In the genomic region with DNA sequence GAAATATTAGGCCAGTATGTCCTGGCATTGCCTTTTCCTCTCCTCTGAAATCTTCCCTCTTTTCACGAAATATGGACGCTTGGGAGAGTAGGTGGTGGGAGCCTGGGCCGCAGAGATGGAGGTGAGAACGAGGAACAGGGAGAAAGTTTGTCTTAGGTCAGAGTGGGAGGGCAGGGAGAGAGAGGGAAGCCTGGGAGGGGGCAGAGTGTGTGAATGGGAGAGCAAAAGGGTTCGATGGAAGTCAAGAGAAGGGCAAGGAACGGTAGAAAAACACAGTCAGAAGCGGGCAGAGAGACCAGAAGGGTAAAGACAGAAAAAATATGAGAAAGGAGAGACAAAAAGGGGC, we compare ENCODE assay signal across 11 cellular contexts. TPM values are rescaled to one million over a fixed set of nuclear protein-coding genes. Genes with fewer than 3 reads are reported as not detected.
A peak's percentile ranks its signal among the peaks of the same experiment; 100 is the strongest.
DNase-seq lines count a peak whose midpoint lies in the region; ATAC-seq, FAIRE-seq and TF ChIP-seq lines count a peak whose summit lies in the region.
"Had no signal": no experiment of that assay in that cellular context is flagged by ENCODE, and none has a peak within 500 bp of the region (broad histone marks: within the 10 kb centered on the region; RNA-seq: fewer than 3 reads in every experiment).

No MANE protein-coding gene starts in this region.

- peak overlapping the region; percentile 83 for H3K4me3 Mint-ChIP-seq in activated naive CD8-positive, alpha-beta T cell
- H3K4me3 Mint-ChIP-seq in immature natural killer cell, result peak overlapping the region; percentile 33 to 85 (median 55)

- H3K27me3 ChIP-seq in HUES48 (ENCODE audit: control insufficient read depth, insufficient read depth, low read length) (peaks cover 40% of the 10 kb centered on the region), skeletal muscle satellite cell (ENCODE audit: control insufficient read depth, insufficient read depth, low read length) (peaks cover 59% of the 10 kb centered on the region)

- DNase-seq in immature natural killer cell (no peak), D721Med (ENCODE audit: insufficient read length, low spot score) (no peak), mucosa of gallbladder (ENCODE audit: low spot score) (no peak)
- DNase-seq: cerebellar nuclear complex, NCI-H2227 treated with DMSO at 0.1 percent for 48 hours had no signal

- ATAC-seq in GM21576 (IDR thresholded peaks at IDR 0.05; ENCODE audit: unreplicated experiment) (no peak), HG03175 (IDR thresholded peaks at IDR 0.05; ENCODE audit: unreplicated experiment) (no peak)

- no peak overlapping the region for H3K27ac Mint-ChIP-seq in activated naive CD8-positive, alpha-beta T cell
- no peak overlapping the region for H3K27ac Mint-ChIP-seq in immature natural killer cell

- no peak overlapping the region for H3K27ac ChIP-seq in HUES48 (ENCODE audit: low read depth, low read length)

- peaks cover 7% of the 10 kb centered on the region; the same call in 1 of the 2 replicates for H3K36me3 ChIP-seq in HUES48 (ENCODE audit: control insufficient read depth, insufficient read depth, low read length)
- H3K36me3 ChIP-seq in skeletal muscle satellite cell (ENCODE audit: insufficient read depth, low read length), result no peaks in the 10 kb centered on the region

- no peaks in the 10 kb centered on the region for H3K9me3 Mint-ChIP-seq in activated naive CD8-positive, alpha-beta T cell (ENCODE audit: low read depth)
- no peaks in the 10 kb centered on the region for H3K9me3 Mint-ChIP-seq in immature natural killer cell

- H3K4me1 Mint-ChIP-seq in activated naive CD8-positive, alpha-beta T cell (ENCODE audit: low read depth), result peaks cover 8% of the 10 kb centered on the region
- H3K4me1 Mint-ChIP-seq in immature natural killer cell, result peaks cover 4 to 7% of the 10 kb centered on the region in 2 donors

- H3K9me3 ChIP-seq in HUES48 (ENCODE audit: control insufficient read depth, insufficient read depth, low read length), result no peaks in the 10 kb centered on the region
- H3K9me3 ChIP-seq in skeletal muscle satellite cell (replicated peaks; ENCODE audit: low read length), result no peaks in the 10 kb centered on the region

- no peaks in the 10 kb centered on the region for H3K36me3 Mint-ChIP-seq in activated naive CD8-positive, alpha-beta T cell
- peaks cover 0 to 4% (median 3%) of the 10 kb centered on the region in 3 donors for H3K36me3 Mint-ChIP-seq in immature natural killer cell

- H3K4me3 ChIP-seq in HUES48 (ENCODE audit: low read depth, low read length), result peak overlapping the region; percentile 74
- no peak overlapping the region for H3K4me3 ChIP-seq in skeletal muscle satellite cell (ENCODE audit: low read length)

- H3K9ac ChIP-seq in HUES48 (ENCODE audit: low read depth, low read length) (no peak overlapping the region), skeletal muscle satellite cell (ENCODE audit: low read depth, low read length) (no peak overlapping the region)

- no peak for FAIRE-seq in D721Med (lab: Jason Lieb, UNC)

- H3K4me1 ChIP-seq in HUES48 (ENCODE audit: control insufficient read depth, insufficient read depth, low read length) (peaks cover 28% of the 10 kb centered on the region), skeletal muscle satellite cell (ENCODE audit: control insufficient read depth, insufficient read depth, low read length) (no peaks in the 10 kb centered on the region)

- peaks cover 37% of the 10 kb centered on the region for H3K27me3 Mint-ChIP-seq in activated naive CD8-positive, alpha-beta T cell
- peaks cover 6 to 44% (median 8%) of the 10 kb centered on the region in 3 donors for H3K27me3 Mint-ChIP-seq in immature natural killer cell (ENCODE audit: low read depth in 3 of 3)

- H3K4me2 ChIP-seq in skeletal muscle satellite cell (ENCODE audit: low read length), result peak overlapping the region; percentile 77

- TF ChIP-seq CTCF in D721Med (IDR thresholded peaks at IDR 0.05; ENCODE audit: insufficient read depth, missing control alignments), result no peak

RNA-seq across cellular contexts. Expression of a gene that starts 1.2 kb away (rescaled TPM):
- not detected for polyA plus RNA-seq in immature natural killer cell
- total RNA-seq in skeletal muscle satellite cell (2012; rRNA removed), result not detected in 2 replicates
- 11.2 TPM for total RNA-seq in mucosa of gallbladder
- total RNA-seq: lung microvascular endothelial cell had no signal
